Comparison of ENCODE assay signal across 14 cellular contexts in genomic region chr7:106767073-106767472, GRCh38.
DNase-seq lines count a peak whose midpoint lies in the region; ATAC-seq and TF ChIP-seq lines count a peak whose summit lies in the region.
"Had no signal": no experiment of that assay in that cellular context is flagged by ENCODE, and none has a peak within 500 bp of the region (broad histone marks: within the 10 kb centered on the region; RNA-seq: fewer than 3 reads in every experiment).

No MANE protein-coding gene starts in this region.

- ATAC-seq in activated T-cell treated with anti-CD3 and anti-CD28 coated beads, Interleukin-2, amount 50 U/mL, for 72 hours (replicated peaks in 1 of 2) = peak; percentile 49 to 68
- no peak for ATAC-seq in central memory CD8-positive, alpha-beta T cell (replicated peaks; ENCODE audit: extremely low read depth, poor library complexity, severe bottlenecking)
- ATAC-seq in HG03139 (IDR thresholded peaks at IDR 0.05; ENCODE audit: unreplicated experiment) = no peak

- 2% methylated on average over 2 of the region's 2 CpGs for WGBS in smooth muscle cell (ENCODE audit: low lambda C conversion rate)

- H3K9ac ChIP-seq in smooth muscle cell (ENCODE audit: low read depth) = peak overlapping the region; percentile 18

- peaks cover 0 to 1% of the 10 kb centered on the region in 2 donors for H3K9me3 Mint-ChIP-seq in activated T-cell treated with anti-CD3 and anti-CD28 coated beads, Interleukin-2, amount 50 U/mL, for 72 hours
- no peaks in the 10 kb centered on the region for H3K9me3 Mint-ChIP-seq in central memory CD8-positive, alpha-beta T cell
- H3K9me3 Mint-ChIP-seq in type B pancreatic cell = no peaks in the 10 kb centered on the region

- TF ChIP-seq CTCF in smooth muscle cell (IDR thresholded peaks at IDR 0.05; ENCODE audit: borderline replicate concordance, insufficient read depth, poor library complexity, severe bottlenecking) (no peak), type B pancreatic cell (conservative IDR thresholded peaks at IDR 0.05) (no peak)

- H3K36me3 ChIP-seq in SJSA1 (peaks cover 18% of the 10 kb centered on the region), smooth muscle cell (ENCODE audit: low read depth) (no peaks in the 10 kb centered on the region)
- H3K36me3 ChIP-seq: thoracic aorta, WERI-Rb-1 had no signal

- no peaks in the 10 kb centered on the region for H3K79me2 ChIP-seq in smooth muscle cell (ENCODE audit: low read depth)

- peak overlapping the region; percentile 11 for H2AFZ ChIP-seq in smooth muscle cell (ENCODE audit: low read depth)

- H3K4me3 ChIP-seq in SJSA1 = no peak overlapping the region
- no peak overlapping the region for H3K4me3 ChIP-seq in smooth muscle cell

- H3K4me1 ChIP-seq in SJSA1 (replicated peaks) (peaks cover 52% of the 10 kb centered on the region), smooth muscle cell (ENCODE audit: low read depth) (peaks cover 12% of the 10 kb centered on the region)

- peak overlapping the region; percentile 93 for H3K27ac ChIP-seq in SJSA1
- H3K27ac ChIP-seq in smooth muscle cell (ENCODE audit: low read depth) = peak overlapping the region; percentile 81
- H3K27ac ChIP-seq: WERI-Rb-1 had no signal

- no peaks in the 10 kb centered on the region for H3F3A ChIP-seq in smooth muscle cell (ENCODE audit: low read depth)

- no peaks in the 10 kb centered on the region for H3K27me3 Mint-ChIP-seq in activated T-cell treated with anti-CD3 and anti-CD28 coated beads, Interleukin-2, amount 50 U/mL, for 72 hours (ENCODE audit: low read depth)
- H3K27me3 Mint-ChIP-seq in central memory CD8-positive, alpha-beta T cell = no peaks in the 10 kb centered on the region
- no peaks in the 10 kb centered on the region for H3K27me3 Mint-ChIP-seq in type B pancreatic cell

- H3K4me3 Mint-ChIP-seq in activated T-cell treated with anti-CD3 and anti-CD28 coated beads, Interleukin-2, amount 50 U/mL, for 72 hours = peak overlapping the region; percentile 55 to 77
- H3K4me3 Mint-ChIP-seq in central memory CD8-positive, alpha-beta T cell = peak overlapping the region; percentile 19
- H3K4me3 Mint-ChIP-seq in type B pancreatic cell = no peak overlapping the region

- peak overlapping the region; percentile 97 for H3K27ac Mint-ChIP-seq in activated T-cell treated with anti-CD3 and anti-CD28 coated beads, Interleukin-2, amount 50 U/mL, for 72 hours
- H3K27ac Mint-ChIP-seq in central memory CD8-positive, alpha-beta T cell (ENCODE audit: low read depth) = peak overlapping the region; percentile 86
- no peak overlapping the region for H3K27ac Mint-ChIP-seq in type B pancreatic cell

- no peak for DNase-seq in activated T-cell treated with anti-CD3 and anti-CD28 coated beads, Interleukin-2, amount 50 U/mL, for 72 hours
- DNase-seq in activated T-cell treated with anti-CD3 and anti-CD28 coated beads, Interleukin-2, amount 50 U/mL, for 48 hours = no peak
- DNase-seq in SJSA1 (ENCODE audit: low read depth in 1 of 2, low spot score in 2 of 2) (peak in 1 of 2 experiments; percentile 59), smooth muscle cell (lab: John Stamatoyannopoulos, UW; ENCODE audit: unreplicated experiment) (no peak), type B pancreatic cell (ENCODE audit: extremely low spot score, unreplicated experiment) (no peak), cerebellum (ENCODE audit: low spot score) (no peak)
- no peak for DNase-seq in central memory CD8-positive, alpha-beta T cell (ENCODE audit: low spot score in 2 of 2)
- DNase-seq: effector CD4-positive, alpha-beta T cell; GF-D8; hippocampal formation; mesendoderm; WERI-Rb-1 had no signal

- no peaks in the 10 kb centered on the region for H4K20me1 ChIP-seq in smooth muscle cell (ENCODE audit: low read depth)

- H3K9me3 ChIP-seq in SJSA1 (replicated peaks) = no peaks in the 10 kb centered on the region
- no peaks in the 10 kb centered on the region for H3K9me3 ChIP-seq in smooth muscle cell (replicated peaks; ENCODE audit: low read depth)
- H3K9me3 ChIP-seq: thoracic aorta had no signal

- H3K36me3 Mint-ChIP-seq in activated T-cell treated with anti-CD3 and anti-CD28 coated beads, Interleukin-2, amount 50 U/mL, for 72 hours (ENCODE audit: insufficient read depth in 2 of 2) = no peaks in the 10 kb centered on the region
- no peaks in the 10 kb centered on the region for H3K36me3 Mint-ChIP-seq in central memory CD8-positive, alpha-beta T cell (ENCODE audit: insufficient read depth)
- no peaks in the 10 kb centered on the region for H3K36me3 Mint-ChIP-seq in type B pancreatic cell

- H3K4me2 ChIP-seq in smooth muscle cell = peak overlapping the region; percentile 77

- peaks cover 50% of the 10 kb centered on the region for H3K4me1 Mint-ChIP-seq in activated T-cell treated with anti-CD3 and anti-CD28 coated beads, Interleukin-2, amount 50 U/mL, for 72 hours (ENCODE audit: low read depth)
- peaks cover 19% of the 10 kb centered on the region for H3K4me1 Mint-ChIP-seq in central memory CD8-positive, alpha-beta T cell
- H3K4me1 Mint-ChIP-seq in type B pancreatic cell (ENCODE audit: unreplicated experiment) = no peaks in the 10 kb centered on the region

- H3K27me3 ChIP-seq in SJSA1 (replicated peaks) (no peaks in the 10 kb centered on the region), smooth muscle cell (ENCODE audit: low read depth) (no peaks in the 10 kb centered on the region)

Comparison
In these comparisons a context has a peak if more than half of its experiments do, and no peak if none do; other contexts are left out.
1. ATAC-seq: peak in activated T-cell treated with anti-CD3 and anti-CD28 coated beads, Interleukin-2, amount 50 U/mL, for 72 hours (2 of 2); none in central memory CD8-positive, alpha-beta T cell (single experiment) and HG03139 (single experiment).